Comparison of ENCODE assay signal across 1 cellular context in the genomic region with DNA sequence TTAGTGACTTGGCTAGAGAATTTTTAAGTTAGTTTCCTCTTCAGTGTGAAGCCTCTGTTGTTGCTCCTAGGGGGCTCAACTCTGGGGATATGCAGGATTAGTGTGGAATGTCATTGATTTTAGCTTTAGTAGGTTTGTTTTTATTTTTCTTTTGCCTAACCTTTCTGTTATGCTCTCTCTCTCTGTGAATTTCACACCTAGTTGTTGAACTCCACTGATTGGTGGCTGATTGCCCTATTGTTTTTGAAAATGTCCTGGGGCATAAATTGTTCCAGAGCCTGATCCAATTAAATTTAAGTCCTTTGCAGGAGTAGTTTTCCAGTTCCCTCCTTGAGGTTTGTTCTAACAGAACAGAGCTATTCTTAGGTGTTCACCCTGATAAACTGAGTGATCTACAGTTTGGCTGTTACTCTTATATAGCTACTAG.
TF ChIP-seq lines count a peak whose summit lies in the region.

No MANE protein-coding gene starts in this region.

TF ChIP-seq in GM23338, 12 proteins besides CTCF, POLR2A, EP300 and RAD21:
- TF ChIP-seq, protein P1, sequence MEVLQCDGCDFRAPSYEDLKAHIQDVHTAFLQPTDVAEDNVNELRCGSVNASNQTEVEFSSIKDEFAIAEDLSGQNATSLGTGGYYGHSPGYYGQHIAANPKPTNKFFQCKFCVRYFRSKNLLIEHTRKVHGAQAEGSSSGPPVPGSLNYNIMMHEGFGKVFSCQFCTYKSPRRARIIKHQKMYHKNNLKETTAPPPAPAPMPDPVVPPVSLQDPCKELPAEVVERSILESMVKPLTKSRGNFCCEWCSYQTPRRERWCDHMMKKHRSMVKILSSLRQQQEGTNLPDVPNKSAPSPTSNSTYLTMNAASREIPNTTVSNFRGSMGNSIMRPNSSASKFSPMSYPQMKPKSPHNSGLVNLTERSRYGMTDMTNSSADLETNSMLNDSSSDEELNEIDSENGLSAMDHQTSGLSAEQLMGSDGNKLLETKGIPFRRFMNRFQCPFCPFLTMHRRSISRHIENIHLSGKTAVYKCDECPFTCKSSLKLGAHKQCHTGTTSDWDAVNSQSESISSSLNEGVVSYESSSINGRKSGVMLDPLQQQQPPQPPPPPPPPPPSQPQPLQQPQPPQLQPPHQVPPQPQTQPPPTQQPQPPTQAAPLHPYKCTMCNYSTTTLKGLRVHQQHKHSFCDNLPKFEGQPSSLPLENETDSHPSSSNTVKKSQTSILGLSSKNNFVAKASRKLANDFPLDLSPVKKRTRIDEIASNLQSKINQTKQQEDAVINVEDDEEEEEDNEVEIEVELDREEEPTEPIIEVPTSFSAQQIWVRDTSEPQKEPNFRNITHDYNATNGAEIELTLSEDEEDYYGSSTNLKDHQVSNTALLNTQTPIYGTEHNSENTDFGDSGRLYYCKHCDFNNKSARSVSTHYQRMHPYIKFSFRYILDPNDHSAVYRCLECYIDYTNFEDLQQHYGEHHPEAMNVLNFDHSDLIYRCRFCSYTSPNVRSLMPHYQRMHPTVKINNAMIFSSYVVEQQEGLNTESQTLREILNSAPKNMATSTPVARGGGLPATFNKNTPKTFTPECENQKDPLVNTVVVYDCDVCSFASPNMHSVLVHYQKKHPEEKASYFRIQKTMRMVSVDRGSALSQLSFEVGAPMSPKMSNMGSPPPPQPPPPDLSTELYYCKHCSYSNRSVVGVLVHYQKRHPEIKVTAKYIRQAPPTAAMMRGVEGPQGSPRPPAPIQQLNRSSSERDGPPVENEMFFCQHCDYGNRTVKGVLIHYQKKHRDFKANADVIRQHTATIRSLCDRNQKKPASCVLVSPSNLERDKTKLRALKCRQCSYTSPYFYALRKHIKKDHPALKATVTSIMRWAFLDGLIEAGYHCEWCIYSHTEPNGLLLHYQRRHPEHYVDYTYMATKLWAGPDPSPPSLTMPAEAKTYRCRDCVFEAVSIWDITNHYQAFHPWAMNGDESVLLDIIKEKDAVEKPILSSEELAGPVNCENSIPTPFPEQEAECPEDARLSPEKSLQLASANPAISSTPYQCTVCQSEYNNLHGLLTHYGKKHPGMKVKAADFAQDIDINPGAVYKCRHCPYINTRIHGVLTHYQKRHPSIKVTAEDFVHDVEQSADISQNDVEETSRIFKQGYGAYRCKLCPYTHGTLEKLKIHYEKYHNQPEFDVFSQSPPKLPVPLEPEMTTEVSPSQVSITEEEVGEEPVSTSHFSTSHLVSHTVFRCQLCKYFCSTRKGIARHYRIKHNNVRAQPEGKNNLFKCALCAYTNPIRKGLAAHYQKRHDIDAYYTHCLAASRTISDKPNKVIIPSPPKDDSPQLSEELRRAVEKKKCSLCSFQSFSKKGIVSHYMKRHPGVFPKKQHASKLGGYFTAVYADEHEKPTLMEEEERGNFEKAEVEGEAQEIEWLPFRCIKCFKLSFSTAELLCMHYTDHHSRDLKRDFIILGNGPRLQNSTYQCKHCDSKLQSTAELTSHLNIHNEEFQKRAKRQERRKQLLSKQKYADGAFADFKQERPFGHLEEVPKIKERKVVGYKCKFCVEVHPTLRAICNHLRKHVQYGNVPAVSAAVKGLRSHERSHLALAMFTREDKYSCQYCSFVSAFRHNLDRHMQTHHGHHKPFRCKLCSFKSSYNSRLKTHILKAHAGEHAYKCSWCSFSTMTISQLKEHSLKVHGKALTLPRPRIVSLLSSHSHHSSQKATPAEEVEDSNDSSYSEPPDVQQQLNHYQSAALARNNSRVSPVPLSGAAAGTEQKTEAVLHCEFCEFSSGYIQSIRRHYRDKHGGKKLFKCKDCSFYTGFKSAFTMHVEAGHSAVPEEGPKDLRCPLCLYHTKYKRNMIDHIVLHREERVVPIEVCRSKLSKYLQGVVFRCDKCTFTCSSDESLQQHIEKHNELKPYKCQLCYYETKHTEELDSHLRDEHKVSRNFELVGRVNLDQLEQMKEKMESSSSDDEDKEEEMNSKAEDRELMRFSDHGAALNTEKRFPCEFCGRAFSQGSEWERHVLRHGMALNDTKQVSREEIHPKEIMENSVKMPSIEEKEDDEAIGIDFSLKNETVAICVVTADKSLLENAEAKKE (CRISPR knock-in tag; IDR thresholded peaks at IDR 0.05) = peak; percentile 38; the same call in 1 of the 2 replicates
- TF ChIP-seq STAT1 (IDR thresholded peaks at IDR 0.05; ENCODE audit: unreplicated experiment) (no peak), ZNF331 (CRISPR knock-in tag; IDR thresholded peaks at IDR 0.05; ENCODE audit: low read depth) (no peak), NANOG (IDR thresholded peaks at IDR 0.05; ENCODE audit: borderline replicate concordance) (peak; percentile 77; the same call in 1 of the 2 replicates)
